In the genomic region with DNA sequence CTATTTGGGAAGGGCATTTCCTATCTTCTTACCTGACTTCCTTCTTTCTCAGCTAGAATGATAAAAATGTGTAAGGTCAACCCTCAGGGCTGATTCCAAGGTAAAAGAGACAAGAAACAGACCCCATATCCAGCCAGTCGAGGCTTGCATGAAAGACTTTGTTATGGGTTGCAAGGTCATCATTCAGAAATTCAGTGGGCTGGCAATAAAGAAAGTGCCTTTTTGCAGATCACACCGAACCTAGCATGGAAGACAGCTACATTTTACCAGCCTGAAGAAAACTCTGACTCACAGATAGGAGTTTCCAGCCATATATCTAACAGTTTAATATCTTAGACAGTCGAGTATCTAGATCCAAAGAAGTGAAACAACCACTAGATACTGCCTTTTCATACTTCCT, we compare ENCODE assay signal across 19 cellular contexts.
"Had no signal": no experiment of that assay in that cellular context is flagged by ENCODE, and none has a peak within 500 bp of the region (broad histone marks: within the 10 kb centered on the region; RNA-seq: fewer than 3 reads in every experiment).

No MANE protein-coding gene starts in this region.

- H3K4me3 ChIP-seq: esophagus squamous epithelium, lower lobe of right lung, right atrium auricular region, tibial nerve had no signal

- H3K4me1 ChIP-seq: lower lobe of right lung, right atrium auricular region, tibial nerve had no signal

- ATAC-seq: activated T-cell treated with anti-CD3 and anti-CD28 coated beads, Interleukin-2, amount 50 U/mL, for 4 hours; lower lobe of right lung; stimulated activated naive CD8-positive, alpha-beta T cell treated with anti-CD3 and anti-CD28 coated beads, Interleukin-15, Interleukin-2, amounts not matched to agents 100 U/mL and 50 U/mL, for 24 hours had no signal

- H3K27me3 ChIP-seq: esophagus squamous epithelium, right atrium auricular region, tibial nerve had no signal

- H3K9me3 ChIP-seq: esophagus squamous epithelium, lower lobe of right lung, right atrium auricular region had no signal

- FAIRE-seq: astrocyte, islet of Langerhans, urothelium cell line had no signal

- H3K36me3 ChIP-seq: esophagus squamous epithelium, lower lobe of right lung, right atrium auricular region, tibial nerve had no signal

- DNase-seq: activated CD4-positive, alpha-beta T cell treated with anti-CD3 and anti-CD28 coated beads, Interleukin-2, amount 10 ng/mL, durations not matched to agents 7 days and 5 days; activated CD8-positive, alpha-beta memory T cell treated with anti-CD3 and anti-CD28 coated beads, Interleukin-2, amount 50 U/mL, for 4 hours; activated naive CD4-positive, alpha-beta T cell treated with anti-CD3 and anti-CD28 coated beads, Interleukin-2, amount 50 U/mL, for 16 hours; activated T-cell treated with anti-CD3 and anti-CD28 coated beads, Interleukin-2, amount 50 U/mL, for 4 hours; effector CD4-positive, alpha-beta T cell; esophagus squamous epithelium; foreskin fibroblast; hippocampal formation; lower lobe of right lung; nephron progenitor cell; nucleus accumbens; stimulated activated CD4-positive, alpha-beta T cell treated with anti-CD3 and anti-CD28 coated beads, Interleukin-2, amount 100 ng/mL, for 24 hours; stimulated activated naive CD8-positive, alpha-beta T cell treated with anti-CD3 and anti-CD28 coated beads, Interleukin-15, Interleukin-2, amounts not matched to agents 100 U/mL and 50 U/mL, for 24 hours; substantia nigra had no signal

- H3K27ac ChIP-seq: esophagus squamous epithelium, lower lobe of right lung, right atrium auricular region, tibial nerve had no signal
